18 cellular contexts compared by ENCODE assay signal in the genomic region with DNA sequence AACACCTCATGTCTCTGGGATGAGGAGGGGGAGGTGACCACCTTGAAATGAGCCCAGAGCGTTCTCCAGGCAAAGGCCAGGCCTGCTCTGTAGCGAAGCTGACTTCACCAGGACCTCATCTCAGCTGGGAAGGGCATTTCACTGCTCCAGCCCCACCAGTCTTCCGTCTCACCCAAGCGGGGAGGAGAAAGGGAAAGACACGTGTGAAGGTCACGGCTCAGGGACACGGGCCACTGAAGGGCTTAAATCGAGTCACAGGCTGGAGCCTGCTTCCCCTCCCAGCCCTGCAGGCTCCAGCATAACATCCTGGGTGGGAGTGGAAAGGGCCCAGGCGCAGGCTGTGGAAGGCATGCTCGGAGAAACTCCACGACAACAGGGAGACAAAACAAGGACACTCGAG. TPM values are rescaled to one million over a fixed set of nuclear protein-coding genes. Genes with fewer than 3 reads are reported as not detected.
DNase-seq lines count a peak whose midpoint lies in the region; ATAC-seq, FAIRE-seq and TF ChIP-seq lines count a peak whose summit lies in the region.
"Had no signal": no experiment of that assay in that cellular context is flagged by ENCODE, and none has a peak within 500 bp of the region (broad histone marks: within the 10 kb centered on the region; RNA-seq: fewer than 3 reads in every experiment).

No MANE protein-coding gene starts in this region.

- no peaks in the 10 kb centered on the region for H3K27me3 Mint-ChIP-seq in activated T-helper 2 cell treated with anti-CD3 and anti-CD28 coated beads, Interferon-gamma antibody, Interleukin-2, Interleukin-4, amounts not matched to agents 10 μg/mL and 5 μg/mL and 100 μg/mL, durations not matched to agents 14 hours and 24 hours and 36 hours (ENCODE audit: low read depth)

- no peak overlapping the region for H2AFZ ChIP-seq in Loucy (ENCODE audit: low read length)
- H2AFZ ChIP-seq: hepatocyte had no signal

- TF ChIP-seq CTCF in right atrium auricular region (IDR thresholded peaks at IDR 0.05) (no peak), Loucy (conservative IDR thresholded peaks at IDR 0.05; ENCODE audit: low read length) (no peak), vagina (IDR thresholded peaks at IDR 0.05) (no peak)

- H3K9ac ChIP-seq in Loucy (ENCODE audit: low read depth, low read length, poor library complexity, severe bottlenecking) = peak overlapping the region; percentile 64

- peak; percentile 5 for ATAC-seq in left ventricle myocardium superior
- no peak for ATAC-seq in stimulated activated effector memory CD8-positive, alpha-beta T cell treated with anti-CD3 and anti-CD28 coated beads, Interleukin-12 subunit alpha, Interleukin-12 subunit beta, amount 100 ng/mL, for 72 hours

- H4K20me1 ChIP-seq in Loucy (ENCODE audit: insufficient read depth, low read length, poor library complexity, severe bottlenecking) = no peaks in the 10 kb centered on the region

- intact Hi-C loops in left ventricle myocardium superior (cut with micrococcal nuclease) = no loop called here
- intact Hi-C loops in activated T-helper 2 cell treated with anti-CD3 and anti-CD28 coated beads, Interferon-gamma antibody, Interleukin-2, Interleukin-4, amounts not matched to agents 10 μg/mL and 5 μg/mL and 100 μg/mL, durations not matched to agents 14 hours and 24 hours and 36 hours (cut with micrococcal nuclease) = no loop called here
- intact Hi-C loops in vagina (cut with DNase I) = no loop called here

- H3K27ac Mint-ChIP-seq in activated T-helper 2 cell treated with anti-CD3 and anti-CD28 coated beads, Interferon-gamma antibody, Interleukin-2, Interleukin-4, amounts not matched to agents 10 μg/mL and 5 μg/mL and 100 μg/mL, durations not matched to agents 14 hours and 24 hours and 36 hours = peak overlapping the region; percentile 81
- H3K27ac Mint-ChIP-seq in stimulated activated effector memory CD8-positive, alpha-beta T cell treated with anti-CD3 and anti-CD28 coated beads, Interleukin-12 subunit alpha, Interleukin-12 subunit beta, amount 100 ng/mL, for 72 hours = peak overlapping the region; percentile 81

- H3K79me2 ChIP-seq in Loucy (ENCODE audit: insufficient read depth, low read length) = peaks cover 28% of the 10 kb centered on the region

- DNase-seq in left ventricle myocardium superior (no peak), right atrium auricular region (ENCODE audit: low spot score) (no peak), MV-4-11 (lab: John Stamatoyannopoulos, UW) (no peak), vagina (ENCODE audit: extremely low spot score in 2 of 2) (no peak), RCC 7860 (ENCODE audit: low spot score) (no peak)
- no peak for DNase-seq in activated T-helper 2 cell treated with anti-CD3 and anti-CD28 coated beads, Interferon-gamma antibody, Interleukin-2, Interleukin-4, amounts not matched to agents 10 μg/mL and 5 μg/mL and 100 μg/mL, durations not matched to agents 14 hours and 24 hours and 36 hours (ENCODE audit: low spot score)
- no peak for DNase-seq in stimulated activated effector memory CD8-positive, alpha-beta T cell treated with anti-CD3 and anti-CD28 coated beads, Interleukin-12 subunit alpha, Interleukin-12 subunit beta, amount 100 ng/mL, for 72 hours (ENCODE audit: low spot score in 2 of 2)
- DNase-seq: activated CD8-positive, alpha-beta memory T cell treated with anti-CD3 and anti-CD28 coated beads, Interleukin-2, amount 50 U/mL, for 4 hours; colonic mucosa; GOT3; MM.1S; NCI-H748 treated with DMSO at 0.1 percent for 48 hours; stimulated activated CD4-positive, alpha-beta T cell treated with anti-CD3 and anti-CD28 coated beads, Interleukin-2, amount 100 ng/mL, for 48 hours; T1000 had no signal

- H3K9me3 Mint-ChIP-seq in activated T-helper 2 cell treated with anti-CD3 and anti-CD28 coated beads, Interferon-gamma antibody, Interleukin-2, Interleukin-4, amounts not matched to agents 10 μg/mL and 5 μg/mL and 100 μg/mL, durations not matched to agents 14 hours and 24 hours and 36 hours = peaks cover 7% of the 10 kb centered on the region
- H3K9me3 Mint-ChIP-seq in stimulated activated effector memory CD8-positive, alpha-beta T cell treated with anti-CD3 and anti-CD28 coated beads, Interleukin-12 subunit alpha, Interleukin-12 subunit beta, amount 100 ng/mL, for 72 hours = peaks cover 3% of the 10 kb centered on the region

- H3K4me1 Mint-ChIP-seq in activated T-helper 2 cell treated with anti-CD3 and anti-CD28 coated beads, Interferon-gamma antibody, Interleukin-2, Interleukin-4, amounts not matched to agents 10 μg/mL and 5 μg/mL and 100 μg/mL, durations not matched to agents 14 hours and 24 hours and 36 hours (ENCODE audit: low read depth) = peaks cover 34% of the 10 kb centered on the region
- peaks cover 48% of the 10 kb centered on the region for H3K4me1 Mint-ChIP-seq in stimulated activated effector memory CD8-positive, alpha-beta T cell treated with anti-CD3 and anti-CD28 coated beads, Interleukin-12 subunit alpha, Interleukin-12 subunit beta, amount 100 ng/mL, for 72 hours

- no peak overlapping the region for H3K4me3 Mint-ChIP-seq in activated T-helper 2 cell treated with anti-CD3 and anti-CD28 coated beads, Interferon-gamma antibody, Interleukin-2, Interleukin-4, amounts not matched to agents 10 μg/mL and 5 μg/mL and 100 μg/mL, durations not matched to agents 14 hours and 24 hours and 36 hours (ENCODE audit: low read depth)
- peak overlapping the region; percentile 72 for H3K4me3 Mint-ChIP-seq in stimulated activated effector memory CD8-positive, alpha-beta T cell treated with anti-CD3 and anti-CD28 coated beads, Interleukin-12 subunit alpha, Interleukin-12 subunit beta, amount 100 ng/mL, for 72 hours

- H3K36me3 ChIP-seq in right atrium auricular region (no peaks in the 10 kb centered on the region), Loucy (ENCODE audit: insufficient read depth, low read length) (peaks cover 3% of the 10 kb centered on the region; the same call in 1 of the 2 replicates), vagina (no peaks in the 10 kb centered on the region)
- H3K36me3 ChIP-seq: colonic mucosa had no signal

- H3K4me1 ChIP-seq in right atrium auricular region (peaks cover 0 to 40% of the 10 kb centered on the region in 2 donors), Loucy (ENCODE audit: insufficient read depth, low read length, poor library complexity, severe bottlenecking) (peaks cover 11% of the 10 kb centered on the region), vagina (peaks cover 19% of the 10 kb centered on the region)
- H3K4me1 ChIP-seq: colonic mucosa had no signal

- H3K4me2 ChIP-seq in Loucy (ENCODE audit: low read depth, low read length, poor library complexity, severe bottlenecking) = no peak overlapping the region
- H3K4me2 ChIP-seq: hepatocyte had no signal

- H3K9me3 ChIP-seq in right atrium auricular region = no peaks in the 10 kb centered on the region
- H3K9me3 ChIP-seq in Loucy (ENCODE audit: insufficient read depth, low read depth, low read length) = no peaks in the 10 kb centered on the region
- no peaks in the 10 kb centered on the region for H3K9me3 ChIP-seq in vagina
- H3K9me3 ChIP-seq: colonic mucosa had no signal

- H3K9me2 ChIP-seq in Loucy (replicated peaks; ENCODE audit: low read depth, low read length) = no peaks in the 10 kb centered on the region

- H3F3A ChIP-seq in Loucy (ENCODE audit: low read depth) = no peaks in the 10 kb centered on the region

- no peak for FAIRE-seq in RCC 7860 (lab: Jason Lieb, UNC)
- FAIRE-seq: endometrium had no signal

- peaks cover 58% of the 10 kb centered on the region for H3K36me3 Mint-ChIP-seq in activated T-helper 2 cell treated with anti-CD3 and anti-CD28 coated beads, Interferon-gamma antibody, Interleukin-2, Interleukin-4, amounts not matched to agents 10 μg/mL and 5 μg/mL and 100 μg/mL, durations not matched to agents 14 hours and 24 hours and 36 hours (ENCODE audit: low read depth)
- peaks cover 43% of the 10 kb centered on the region for H3K36me3 Mint-ChIP-seq in stimulated activated effector memory CD8-positive, alpha-beta T cell treated with anti-CD3 and anti-CD28 coated beads, Interleukin-12 subunit alpha, Interleukin-12 subunit beta, amount 100 ng/mL, for 72 hours

- no peak for TF ChIP-seq POLR2A in vagina (IDR thresholded peaks at IDR 0.05)

- H3K27ac ChIP-seq in right atrium auricular region (peak overlapping the region in 1 of 2 donors; percentile 67), vagina (no peak overlapping the region)
- H3K27ac ChIP-seq: colonic mucosa, hepatocyte had no signal

- H3K4me3 ChIP-seq in right atrium auricular region (no peak overlapping the region), Loucy (ENCODE audit: low read length, poor library complexity, severe bottlenecking) (no peak overlapping the region), vagina (no peak overlapping the region)
- H3K4me3 ChIP-seq: colonic mucosa, hepatocyte, skin epidermis had no signal

- H3K27me3 ChIP-seq in right atrium auricular region (no peaks in the 10 kb centered on the region), Loucy (ENCODE audit: insufficient read depth, low read length, poor library complexity, severe bottlenecking) (no peaks in the 10 kb centered on the region), vagina (no peaks in the 10 kb centered on the region)
- H3K27me3 ChIP-seq: colonic mucosa, hepatocyte had no signal

RNA-seq across cellular contexts. Expression of gene THAP4, which starts 18.1 kb away (rescaled TPM):
- total RNA-seq in left ventricle myocardium superior (84.5 TPM), right atrium auricular region (10 to 100 TPM; 76.8 to 94.7 TPM), vagina (44.4 TPM)
- 48.7 and 53.3 TPM in 2 replicates for total RNA-seq in activated T-helper 2 cell treated with anti-CD3 and anti-CD28 coated beads, Interferon-gamma antibody, Interleukin-2, Interleukin-4, amounts not matched to agents 10 μg/mL and 5 μg/mL and 100 μg/mL, durations not matched to agents 14 hours and 24 hours and 36 hours

RNA-seq across cellular contexts. Expression of gene ATG4B, which starts 18.7 kb away (rescaled TPM):
- total RNA-seq in left ventricle myocardium superior (42.3 TPM), right atrium auricular region (10 to 100 TPM; 47.8 to 53.0 TPM), vagina (104 TPM)
- 117 TPM in 2 replicates for total RNA-seq in activated T-helper 2 cell treated with anti-CD3 and anti-CD28 coated beads, Interferon-gamma antibody, Interleukin-2, Interleukin-4, amounts not matched to agents 10 μg/mL and 5 μg/mL and 100 μg/mL, durations not matched to agents 14 hours and 24 hours and 36 hours
